8 cellular contexts compared by ENCODE assay signal in genomic region chr10:28393956-28394568, GRCh38.
DNase-seq lines count a peak whose midpoint lies in the region; ATAC-seq, FAIRE-seq and TF ChIP-seq lines count a peak whose summit lies in the region.

No MANE protein-coding gene starts in this region.

- no peak for FAIRE-seq in A549 (lab: Jason Lieb, UNC)

- TF ChIP-seq RAD21 in A549 (conservative IDR thresholded peaks at IDR 0.05 in 1 of 2, IDR thresholded peaks at IDR 0.05 in 1 of 2) = peak; percentile 69 to 76

- POLR2A ChIA-PET in A549 (lab: Yijun Ruan, JAX) = no interaction called here
- POLR2A ChIA-PET in activated CD8-positive, alpha-beta T cell treated with anti-CD3 and anti-CD28 coated beads for 36 hours (lab: Charles Lee) = interaction anchor here (0.9 kb wide), 1 partner anchor 92 kb away, joined by 3 read pairs; no protein-coding TSS in a partner anchor

- 6% methylated on average over 8 of the region's 8 CpGs for WGBS in A549 (ENCODE audit: missing lambda C conversion rate)

- TF ChIP-seq EP300 in A549 (IDR thresholded peaks at IDR 0.05) = no peak

- intact Hi-C loops in activated CD8-positive, alpha-beta T cell treated with anti-CD3 and anti-CD28 coated beads for 36 hours (cut with micrococcal nuclease) = no loop called here

- H3K4me2 ChIP-seq in A549 = peak overlapping the region; percentile 40; the same call in 2 of the 3 replicates

- H3K4me1 Mint-ChIP-seq in activated CD8-positive, alpha-beta T cell treated with anti-CD3 and anti-CD28 coated beads for 36 hours (ENCODE audit: low read depth) = peaks cover 4% of the 10 kb centered on the region
- peaks cover 4 to 5% of the 10 kb centered on the region in 2 donors for H3K4me1 Mint-ChIP-seq in effector memory CD8-positive, alpha-beta T cell (ENCODE audit: low read depth in 2 of 2)

- peak; percentile 98 to 99 for ATAC-seq in A549
- peak; percentile 80 for ATAC-seq in GM18502 (IDR thresholded peaks at IDR 0.05; ENCODE audit: poor library complexity, unreplicated experiment)
- peak; percentile 57 for ATAC-seq in HG03135 (IDR thresholded peaks at IDR 0.05; ENCODE audit: unreplicated experiment)
- peak; percentile 89 for ATAC-seq in activated CD8-positive, alpha-beta T cell treated with anti-CD3 and anti-CD28 coated beads for 36 hours
- ATAC-seq in effector memory CD8-positive, alpha-beta T cell (replicated peaks) = peak; percentile 87

- H3K9me3 Mint-ChIP-seq in activated CD8-positive, alpha-beta T cell treated with anti-CD3 and anti-CD28 coated beads for 36 hours = no peaks in the 10 kb centered on the region
- no peaks in the 10 kb centered on the region for H3K9me3 Mint-ChIP-seq in effector memory CD8-positive, alpha-beta T cell

- H3K4me1 ChIP-seq in A549 = no peaks in the 10 kb centered on the region

- no peak overlapping the region for H3K4me3 ChIP-seq in A549

- peaks cover 2% of the 10 kb centered on the region for H3K27me3 Mint-ChIP-seq in activated CD8-positive, alpha-beta T cell treated with anti-CD3 and anti-CD28 coated beads for 36 hours
- peaks cover 10 to 19% of the 10 kb centered on the region in 2 donors for H3K27me3 Mint-ChIP-seq in effector memory CD8-positive, alpha-beta T cell

- H3K36me3 Mint-ChIP-seq in activated CD8-positive, alpha-beta T cell treated with anti-CD3 and anti-CD28 coated beads for 36 hours (ENCODE audit: low read depth) = no peaks in the 10 kb centered on the region
- H3K36me3 Mint-ChIP-seq in effector memory CD8-positive, alpha-beta T cell (ENCODE audit: insufficient read depth) = no peaks in the 10 kb centered on the region

- H3K27ac Mint-ChIP-seq in activated CD8-positive, alpha-beta T cell treated with anti-CD3 and anti-CD28 coated beads for 36 hours = no peak overlapping the region
- peak overlapping the region in 1 of 2 donors; percentile 47 for H3K27ac Mint-ChIP-seq in effector memory CD8-positive, alpha-beta T cell

- no peak for TF ChIP-seq POLR2A in A549 (IDR thresholded peaks at IDR 0.05; ENCODE audit: low read length)

- TF ChIP-seq CTCF in A549 (IDR thresholded peaks at IDR 0.05) = peak; percentile 90
- peak; percentile 94 for TF ChIP-seq CTCF in activated CD8-positive, alpha-beta T cell treated with anti-CD3 and anti-CD28 coated beads for 36 hours (IDR thresholded peaks at IDR 0.05)

- no peaks in the 10 kb centered on the region for H3K9me3 ChIP-seq in A549

- DNase-seq in A549 (ENCODE audit: low read depth in 1 of 2, low spot score in 1 of 2) (peak; percentile 31 to 73), NCI-H774 (lab: John Stamatoyannopoulos, UW) (peak; percentile 39), midbrain (lab: John Stamatoyannopoulos, UW) (peak; percentile 38)
- peak; percentile 80 for DNase-seq in activated CD8-positive, alpha-beta T cell treated with anti-CD3 and anti-CD28 coated beads for 36 hours
- peak; percentile 55 to 59 (median 55) for DNase-seq in effector memory CD8-positive, alpha-beta T cell
- peak; percentile 38 for DNase-seq in stimulated activated CD8-positive, alpha-beta memory T cell treated with anti-CD3 and anti-CD28 coated beads, Interleukin-4, amount 100 ng/mL, for 24 hours (ENCODE audit: low read depth)

- CTCF ChIA-PET in A549 (lab: Yijun Ruan, JAX) = interaction anchor here (0.6 to 4.1 kb wide), 41 partner anchors 8 to 633 kb away, joined by 3 to 51 read pairs (median 5); partner anchors contain the start of gene MPP7
- CTCF ChIA-PET in activated CD8-positive, alpha-beta T cell treated with anti-CD3 and anti-CD28 coated beads for 36 hours (lab: Charles Lee) = interaction anchor here (0.6 to 4.2 kb wide), 75 partner anchors 9 to 803 kb away, joined by 3 to 61 read pairs (median 5); partner anchors contain the start of gene MPP7

- no peak overlapping the region for H3K27ac ChIP-seq in A549

- H3K4me3 Mint-ChIP-seq in activated CD8-positive, alpha-beta T cell treated with anti-CD3 and anti-CD28 coated beads for 36 hours = no peak overlapping the region
- no peak overlapping the region for H3K4me3 Mint-ChIP-seq in effector memory CD8-positive, alpha-beta T cell

TF ChIP-seq in A549, 52 proteins besides CTCF, POLR2A, EP300 and RAD21:
- TF ChIP-seq SMC3 (IDR thresholded peaks at IDR 0.05) = peak; percentile 63
- TF ChIP-seq ZC3H11A (IDR thresholded peaks at IDR 0.05) = no peak
- no peak for TF ChIP-seq PBX3 (IDR thresholded peaks at IDR 0.05)
- TF ChIP-seq ZNF302 (CRISPR knock-in tag; IDR thresholded peaks at IDR 0.05) = no peak
- TF ChIP-seq CBX8 (IDR thresholded peaks at IDR 0.05) = no peak
- no peak for TF ChIP-seq REST (IDR thresholded peaks at IDR 0.05)
